Comparison of ENCODE assay signal across 15 cellular contexts in the genomic region with DNA sequence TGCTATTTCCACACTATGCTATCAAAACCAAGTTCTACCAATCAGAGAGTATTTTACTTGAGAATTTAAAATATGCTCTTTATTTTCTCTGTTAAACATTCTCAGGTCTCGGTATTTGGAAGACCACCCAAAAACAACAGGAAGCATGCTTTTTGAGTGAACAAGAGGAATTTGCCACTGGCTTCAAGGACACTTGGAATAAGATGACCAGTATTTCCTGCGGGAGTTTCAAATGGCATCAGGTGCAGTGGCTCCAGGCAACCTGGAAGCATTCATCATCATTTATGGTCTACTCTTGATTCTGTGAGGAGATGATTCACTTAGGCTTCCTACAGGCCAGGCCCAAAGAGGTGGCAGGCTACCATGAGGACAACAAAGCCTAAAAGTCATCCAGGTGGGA.
"Had no signal": no experiment of that assay in that cellular context is flagged by ENCODE, and none has a peak within 500 bp of the region (broad histone marks: within the 10 kb centered on the region; RNA-seq: fewer than 3 reads in every experiment).

No MANE protein-coding gene starts in this region.

- H3K4me1 Mint-ChIP-seq: stimulated activated naive CD8-positive, alpha-beta T cell treated with anti-CD3 and anti-CD28 coated beads, Interleukin-15, amount 100 ng/mL, for 72 hours had no signal

- H3K27ac Mint-ChIP-seq: activated T-helper 2 cell treated with anti-CD3 and anti-CD28 coated beads, Interferon-gamma antibody, Interleukin-2, Interleukin-4, amounts not matched to agents 10 μg/mL and 5 μg/mL and 100 μg/mL, durations not matched to agents 14 hours and 24 hours and 36 hours; mesothelial cell of epicardium; stimulated activated naive CD8-positive, alpha-beta T cell treated with anti-CD3 and anti-CD28 coated beads, Interleukin-15, amount 100 ng/mL, for 72 hours had no signal

- H3K4me1 ChIP-seq: adrenal gland, lower lobe of right lung, testis had no signal

- DNase-seq: activated naive CD4-positive, alpha-beta T cell treated with anti-CD3 and anti-CD28 coated beads, Interleukin-2, amount 50 U/mL, for 16 hours; adrenal gland; caudate nucleus; effector CD4-positive, alpha-beta T cell; hippocampal formation; lower lobe of right lung; pancreas; stimulated activated CD4-positive, alpha-beta T cell treated with anti-CD3 and anti-CD28 coated beads, Interleukin-4, amount 100 ng/mL, for 24 hours; stimulated activated naive CD8-positive, alpha-beta T cell treated with anti-CD3 and anti-CD28 coated beads, Interleukin-15, amount 100 ng/mL, for 72 hours; testis had no signal

- H3K36me3 ChIP-seq: adrenal gland, gastroesophageal sphincter, lower lobe of right lung, pancreas had no signal

- H3K27me3 Mint-ChIP-seq: stimulated activated naive CD8-positive, alpha-beta T cell treated with anti-CD3 and anti-CD28 coated beads, Interleukin-15, amount 100 ng/mL, for 72 hours had no signal

- H3K27ac ChIP-seq: adrenal gland, coronary artery, gastroesophageal sphincter, lower lobe of right lung, pancreas, testis had no signal

- H3K36me3 Mint-ChIP-seq: mesothelial cell of epicardium had no signal

- H3K4me3 Mint-ChIP-seq: mesothelial cell of epicardium; neural crest cell; stimulated activated naive CD8-positive, alpha-beta T cell treated with anti-CD3 and anti-CD28 coated beads, Interleukin-15, amount 100 ng/mL, for 72 hours had no signal

- H3K9me3 ChIP-seq: adrenal gland, gastroesophageal sphincter, lower lobe of right lung, pancreas, testis had no signal

- H3K27me3 ChIP-seq: adrenal gland, gastroesophageal sphincter, pancreas, testis had no signal

- H3K4me3 ChIP-seq: adrenal gland, coronary artery, gastroesophageal sphincter, lower lobe of right lung, pancreas, testis had no signal

- H3K9me3 Mint-ChIP-seq: activated T-helper 2 cell treated with anti-CD3 and anti-CD28 coated beads, Interferon-gamma antibody, Interleukin-2, Interleukin-4, amounts not matched to agents 10 μg/mL and 5 μg/mL and 100 μg/mL, durations not matched to agents 14 hours and 24 hours and 36 hours; mesothelial cell of epicardium; neural crest cell; stimulated activated naive CD8-positive, alpha-beta T cell treated with anti-CD3 and anti-CD28 coated beads, Interleukin-15, amount 100 ng/mL, for 72 hours had no signal
